1 cellular context compared by ENCODE assay signal in genomic region chr4:151324449-151325319, GRCh38.
A peak's percentile ranks its signal among the peaks of the same experiment; 100 is the strongest.
TF ChIP-seq lines count a peak whose summit lies in the region.

No MANE protein-coding gene starts in this region.

TF ChIP-seq in SK-N-SH, 30 proteins besides CTCF, POLR2A, EP300 and RAD21 (continued from another document):
- TF ChIP-seq ZBTB33 (IDR thresholded peaks at IDR 0.05; ENCODE audit: borderline replicate concordance, low read depth) (no peak), YY1 (IDR thresholded peaks at IDR 0.05; ENCODE audit: low read depth) (0 out of 2 replicates have a peak, but pooled peaks have one; percentile 13), EZH2phosphoT487 (IDR thresholded peaks at IDR 0.05; ENCODE audit: borderline replicate concordance, low read depth) (no peak), POLR2AphosphoS5 (IDR thresholded peaks at IDR 0.05; ENCODE audit: low read depth, low read length) (no peak), JUND (IDR thresholded peaks at IDR 0.05) (peak; percentile 55; the same call in 1 of the 2 replicates), ELF1 (IDR thresholded peaks at IDR 0.05) (no peak), IRF3 (IDR thresholded peaks at IDR 0.05; ENCODE audit: low read depth, low read length) (no peak), SMC3 (IDR thresholded peaks at IDR 0.05; ENCODE audit: low read depth, low read length) (no peak), GATA2 (CRISPR knock-in tag; IDR thresholded peaks at IDR 0.05) (0 out of 2 replicates have a peak, but pooled peaks have one; percentile 31), RXRA (IDR thresholded peaks at IDR 0.05; ENCODE audit: borderline replicate concordance, low read depth) (no peak), FOSL2 (IDR thresholded peaks at IDR 0.05; ENCODE audit: borderline replicate concordance, low read depth) (peak; percentile 80; the same call in 1 of the 2 replicates), NRF1 (IDR thresholded peaks at IDR 0.05; ENCODE audit: low read depth, low read length) (no peak)
- TF ChIP-seq, protein P1, sequence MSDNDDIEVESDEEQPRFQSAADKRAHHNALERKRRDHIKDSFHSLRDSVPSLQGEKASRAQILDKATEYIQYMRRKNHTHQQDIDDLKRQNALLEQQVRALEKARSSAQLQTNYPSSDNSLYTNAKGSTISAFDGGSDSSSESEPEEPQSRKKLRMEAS (IDR thresholded peaks at IDR 0.05; ENCODE audit: low read depth) = peak; percentile 93
- TF ChIP-seq, protein P2, sequence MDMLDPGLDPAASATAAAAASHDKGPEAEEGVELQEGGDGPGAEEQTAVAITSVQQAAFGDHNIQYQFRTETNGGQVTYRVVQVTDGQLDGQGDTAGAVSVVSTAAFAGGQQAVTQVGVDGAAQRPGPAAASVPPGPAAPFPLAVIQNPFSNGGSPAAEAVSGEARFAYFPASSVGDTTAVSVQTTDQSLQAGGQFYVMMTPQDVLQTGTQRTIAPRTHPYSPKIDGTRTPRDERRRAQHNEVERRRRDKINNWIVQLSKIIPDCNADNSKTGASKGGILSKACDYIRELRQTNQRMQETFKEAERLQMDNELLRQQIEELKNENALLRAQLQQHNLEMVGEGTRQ (IDR thresholded peaks at IDR 0.05; ENCODE audit: borderline replicate concordance, low read depth, low read length) = no peak
